In genomic region chr9:127224883-127225739, GRCh38 we compare ENCODE assay signal across 8 cellular contexts. TPM values are rescaled to one million over a fixed set of nuclear protein-coding genes. Genes with fewer than 3 reads are reported as not detected.
DNase-seq lines count a peak whose midpoint lies in the region; ATAC-seq and TF ChIP-seq lines count a peak whose summit lies in the region.

No MANE protein-coding gene starts in this region.

- peak; percentile 45 for ATAC-seq in GM21723 (IDR thresholded peaks at IDR 0.05; ENCODE audit: unreplicated experiment)
- ATAC-seq in foreskin keratinocyte, result peak; percentile 83

- TF ChIP-seq CTCF in foreskin keratinocyte (conservative IDR thresholded peaks at IDR 0.05) (peak; percentile 23), neural crest cell (conservative IDR thresholded peaks at IDR 0.05) (peak; percentile 11)

- H3K36me3 Mint-ChIP-seq in neural crest cell (ENCODE audit: low read depth), result no peaks in the 10 kb centered on the region
- no peaks in the 10 kb centered on the region for H3K36me3 Mint-ChIP-seq in stimulated activated naive CD8-positive, alpha-beta T cell treated with anti-CD3 and anti-CD28 coated beads, Interleukin-15, Interleukin-2, amounts not matched to agents 100 ng/mL and 50 ng/mL, for 24 hours (ENCODE audit: low read depth)

- DNase-seq in Caki2 (ENCODE audit: low read depth) (peak; percentile 47), LoVo (ENCODE audit: low spot score) (peak; percentile 96), SHP77 (lab: John Stamatoyannopoulos, UW) (peak; percentile 84 to 95), activated gamma-delta T cell treated with Interleukin-2 at 50 U/mL for 16 hours (peak; percentile 87), foreskin keratinocyte (no peak), neural crest cell (ENCODE audit: low read depth, low spot score) (peak; percentile 96)

- peaks cover 48% of the 10 kb centered on the region for H3K27me3 Mint-ChIP-seq in neural crest cell (ENCODE audit: low read depth)
- H3K27me3 Mint-ChIP-seq in stimulated activated naive CD8-positive, alpha-beta T cell treated with anti-CD3 and anti-CD28 coated beads, Interleukin-15, Interleukin-2, amounts not matched to agents 100 ng/mL and 50 ng/mL, for 24 hours, result peaks cover 15% of the 10 kb centered on the region

- in situ Hi-C loops in Caki2 (cut with HindIII; ENCODE audit: low pct_unique_long_range_greater_than_20kb, low sequenced_read_pairs), result no loop called here

- H3K4me1 ChIP-seq in foreskin keratinocyte, result peaks cover 9% of the 10 kb centered on the region

- no peak overlapping the region for H3K27ac Mint-ChIP-seq in neural crest cell (ENCODE audit: unreplicated experiment)
- H3K27ac Mint-ChIP-seq in stimulated activated naive CD8-positive, alpha-beta T cell treated with anti-CD3 and anti-CD28 coated beads, Interleukin-15, Interleukin-2, amounts not matched to agents 100 ng/mL and 50 ng/mL, for 24 hours, result peak overlapping the region; percentile 71

- H3K4me3 Mint-ChIP-seq in neural crest cell, result peak overlapping the region; percentile 92
- peak overlapping the region; percentile 79 for H3K4me3 Mint-ChIP-seq in stimulated activated naive CD8-positive, alpha-beta T cell treated with anti-CD3 and anti-CD28 coated beads, Interleukin-15, Interleukin-2, amounts not matched to agents 100 ng/mL and 50 ng/mL, for 24 hours

- peaks cover 36% of the 10 kb centered on the region for H3K27me3 ChIP-seq in foreskin keratinocyte

- H3K27ac ChIP-seq in foreskin keratinocyte, result no peak overlapping the region

- peaks cover 7% of the 10 kb centered on the region for H3K4me1 Mint-ChIP-seq in neural crest cell
- H3K4me1 Mint-ChIP-seq in stimulated activated naive CD8-positive, alpha-beta T cell treated with anti-CD3 and anti-CD28 coated beads, Interleukin-15, Interleukin-2, amounts not matched to agents 100 ng/mL and 50 ng/mL, for 24 hours (ENCODE audit: low read depth), result peaks cover 25% of the 10 kb centered on the region

- H3K9me3 Mint-ChIP-seq in neural crest cell, result no peaks in the 10 kb centered on the region
- H3K9me3 Mint-ChIP-seq in stimulated activated naive CD8-positive, alpha-beta T cell treated with anti-CD3 and anti-CD28 coated beads, Interleukin-15, Interleukin-2, amounts not matched to agents 100 ng/mL and 50 ng/mL, for 24 hours, result no peaks in the 10 kb centered on the region

RNA-seq across cellular contexts. Expression of gene GARNL3, which starts 39.5 kb away (rescaled TPM):
- total RNA-seq in Caki2 (2014; rRNA removed; shearing (Covaris generic); ENCODE audit: low replicate concordance), result 2.0 and 6.4 TPM in 2 replicates
- total RNA-seq in foreskin keratinocyte (3.0 and 3.2 TPM in 2 replicates), neural crest cell (10.3 and 10.5 TPM in 2 replicates)
- 0.54 and 0.60 TPM in 2 replicates for polyA plus RNA-seq in foreskin keratinocyte

Comparison
In these comparisons a context has a peak if more than half of its experiments do, and no peak if none do; other contexts are left out.
1. DNase-seq: peak in Caki2 (single experiment), LoVo (single experiment), SHP77 (2 of 2), activated gamma-delta T cell treated with Interleukin-2 at 50 U/mL for 16 hours (single experiment) and neural crest cell (single experiment); none in foreskin keratinocyte (0 of 2).